ENCODE assay signal across 10 cellular contexts in the genomic region with DNA sequence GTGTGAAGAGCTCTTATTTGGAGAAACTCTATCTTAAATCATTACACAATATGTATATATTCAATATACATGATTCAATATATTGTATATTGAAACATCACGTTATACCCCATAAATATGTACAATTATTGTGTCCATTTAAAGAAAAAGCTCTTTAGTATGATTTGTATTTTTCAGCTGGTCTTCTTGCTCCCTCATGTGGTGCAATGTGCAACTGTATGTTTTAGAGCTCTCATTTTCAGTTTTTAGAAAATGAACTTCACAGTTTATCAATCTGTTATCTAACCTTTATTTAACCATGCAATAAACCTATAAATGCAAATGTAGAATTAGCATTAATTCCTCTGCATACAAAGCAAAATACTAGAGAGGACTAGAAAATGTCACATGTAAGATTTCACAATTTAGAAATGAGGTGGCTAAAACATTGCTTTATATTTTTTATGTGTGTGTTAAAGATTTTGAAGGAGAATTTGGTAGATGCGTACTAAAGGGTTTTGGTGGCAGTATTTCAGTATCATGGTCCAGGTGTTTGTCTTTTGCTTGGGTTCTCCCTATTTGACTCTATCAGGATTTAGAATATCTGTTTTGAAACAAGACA.
A peak's percentile ranks its signal among the peaks of the same experiment; 100 is the strongest.
DNase-seq lines count a peak whose midpoint lies in the region; ATAC-seq, FAIRE-seq and TF ChIP-seq lines count a peak whose summit lies in the region.
"Had no signal": no experiment of that assay in that cellular context is flagged by ENCODE, and none has a peak within 500 bp of the region (broad histone marks: within the 10 kb centered on the region; RNA-seq: fewer than 3 reads in every experiment).

No MANE protein-coding gene starts in this region.

- H3K27ac ChIP-seq in OCI-LY3 (ENCODE audit: low read length), result no peak overlapping the region
- H3K27ac ChIP-seq in thoracic aorta, result no peak overlapping the region

- H3K4me3 Mint-ChIP-seq in activated CD8-positive, alpha-beta T cell treated with anti-CD3 and anti-CD28 coated beads for 36 hours, result no peak overlapping the region
- H3K4me3 Mint-ChIP-seq in activated CD8-positive, alpha-beta T cell treated with anti-CD3 and anti-CD28 coated beads, Interleukin-2, amount 10 ng/mL, durations not matched to agents 7 days and 5 days, result no peak overlapping the region
- H3K4me3 Mint-ChIP-seq: natural killer cell treated with Interleukin-12 subunit alpha and Interleukin-12 subunit beta and Interleukin-15 and Interleukin-18, amount 100 ng/mL, for 72 hours had no signal

- H3K27ac Mint-ChIP-seq in activated CD8-positive, alpha-beta T cell treated with anti-CD3 and anti-CD28 coated beads for 36 hours, result no peak overlapping the region
- no peak overlapping the region for H3K27ac Mint-ChIP-seq in activated CD8-positive, alpha-beta T cell treated with anti-CD3 and anti-CD28 coated beads, Interleukin-2, amount 10 ng/mL, durations not matched to agents 7 days and 5 days
- H3K27ac Mint-ChIP-seq: natural killer cell treated with Interleukin-12 subunit alpha and Interleukin-12 subunit beta and Interleukin-15 and Interleukin-18, amount 100 ng/mL, for 72 hours had no signal

- peaks cover 7% of the 10 kb centered on the region for H3K27me3 Mint-ChIP-seq in activated CD8-positive, alpha-beta T cell treated with anti-CD3 and anti-CD28 coated beads for 36 hours
- no peaks in the 10 kb centered on the region for H3K27me3 Mint-ChIP-seq in activated CD8-positive, alpha-beta T cell treated with anti-CD3 and anti-CD28 coated beads, Interleukin-2, amount 10 ng/mL, durations not matched to agents 7 days and 5 days (ENCODE audit: low read depth)

- no peak overlapping the region for H3K4me2 ChIP-seq in OCI-LY3 (ENCODE audit: low read length)

- H3K9me3 Mint-ChIP-seq in activated CD8-positive, alpha-beta T cell treated with anti-CD3 and anti-CD28 coated beads for 36 hours, result no peaks in the 10 kb centered on the region
- H3K9me3 Mint-ChIP-seq in activated CD8-positive, alpha-beta T cell treated with anti-CD3 and anti-CD28 coated beads, Interleukin-2, amount 10 ng/mL, durations not matched to agents 7 days and 5 days (ENCODE audit: insufficient read depth), result no peaks in the 10 kb centered on the region
- H3K9me3 Mint-ChIP-seq: natural killer cell treated with Interleukin-12 subunit alpha and Interleukin-12 subunit beta and Interleukin-15 and Interleukin-18, amount 100 ng/mL, for 72 hours had no signal

- CTCF ChIA-PET in activated CD8-positive, alpha-beta T cell treated with anti-CD3 and anti-CD28 coated beads for 36 hours (lab: Charles Lee), result interaction anchor here (0.7 to 1.9 kb wide), 5 partner anchors 15 to 737 kb away, joined by 3 to 5 read pairs (median 3); no protein-coding TSS in a partner anchor
- CTCF ChIA-PET in activated CD8-positive, alpha-beta T cell treated with anti-CD3 and anti-CD28 coated beads, Interleukin-2, amount 10 ng/mL, durations not matched to agents 7 days and 5 days (lab: Charles Lee), result interaction anchor here (1.3 to 3.0 kb wide), 5 partner anchors 40 to 455 kb away, joined by 3 to 17 read pairs (median 3); no protein-coding TSS in a partner anchor

- TF ChIP-seq CTCF in activated CD8-positive, alpha-beta T cell treated with anti-CD3 and anti-CD28 coated beads for 36 hours (IDR thresholded peaks at IDR 0.05), result peak; percentile 43
- TF ChIP-seq CTCF in OCI-LY3 (IDR thresholded peaks at IDR 0.05; ENCODE audit: low read depth, low read length) (peak; percentile 86), fibroblast of mammary gland (conservative IDR thresholded peaks at IDR 0.05; ENCODE audit: control insufficient read depth, insufficient read depth, low read depth, low read length) (peak; percentile 84), thoracic aorta (IDR thresholded peaks at IDR 0.05) (peak; percentile 9)

- peaks cover 14% of the 10 kb centered on the region for H3K4me1 ChIP-seq in OCI-LY3 (ENCODE audit: low read length)
- H3K4me1 ChIP-seq in thoracic aorta (ENCODE audit: control insufficient read depth in 1 of 2, low read depth in 2 of 2), result peaks cover 0 to 5% of the 10 kb centered on the region in 2 donors

- H3K4me1 Mint-ChIP-seq in activated CD8-positive, alpha-beta T cell treated with anti-CD3 and anti-CD28 coated beads for 36 hours (ENCODE audit: low read depth), result no peaks in the 10 kb centered on the region
- peaks cover 7% of the 10 kb centered on the region for H3K4me1 Mint-ChIP-seq in activated CD8-positive, alpha-beta T cell treated with anti-CD3 and anti-CD28 coated beads, Interleukin-2, amount 10 ng/mL, durations not matched to agents 7 days and 5 days (ENCODE audit: low read depth)

- no peak for ATAC-seq in activated CD8-positive, alpha-beta T cell treated with anti-CD3 and anti-CD28 coated beads for 36 hours
- no peak for ATAC-seq in activated CD8-positive, alpha-beta T cell treated with anti-CD3 and anti-CD28 coated beads, Interleukin-2, amount 10 ng/mL, durations not matched to agents 7 days and 5 days
- no peak for ATAC-seq in thoracic aorta (ENCODE audit: insufficient number of reproducible peaks, low FRiP score, low read depth)
- ATAC-seq: natural killer cell treated with Interleukin-12 subunit alpha and Interleukin-12 subunit beta and Interleukin-15 and Interleukin-18, amount 100 ng/mL, for 72 hours had no signal

- DNase-seq in activated CD8-positive, alpha-beta T cell treated with anti-CD3 and anti-CD28 coated beads for 36 hours, result no peak
- no peak for DNase-seq in activated CD8-positive, alpha-beta T cell treated with anti-CD3 and anti-CD28 coated beads, Interleukin-2, amount 10 ng/mL, durations not matched to agents 7 days and 5 days
- DNase-seq in fibroblast of mammary gland (ENCODE audit: low read depth) (peak; percentile 63), thoracic aorta (ENCODE audit: low spot score) (no peak), GM12891 (ENCODE audit: insufficient read length, low spot score) (no peak), AG20443 (ENCODE audit: low spot score) (no peak), NCI-H446 treated with DMSO at 0.1 percent for 48 hours (lab: John Stamatoyannopoulos, UW) (no peak)
- DNase-seq: activated CD4-positive, alpha-beta T cell treated with anti-CD3 and anti-CD28 coated beads for 4 hours had no signal

- H3K27me3 ChIP-seq in OCI-LY3 (ENCODE audit: low read depth, low read length) (no peaks in the 10 kb centered on the region; the same call in 1 of the 2 replicates), thoracic aorta (replicated peaks; ENCODE audit: insufficient read depth) (no peaks in the 10 kb centered on the region)

- no peaks in the 10 kb centered on the region for H4K20me1 ChIP-seq in OCI-LY3 (ENCODE audit: insufficient read depth, low read length)

- no peaks in the 10 kb centered on the region for H3K36me3 Mint-ChIP-seq in activated CD8-positive, alpha-beta T cell treated with anti-CD3 and anti-CD28 coated beads for 36 hours (ENCODE audit: low read depth)
- H3K36me3 Mint-ChIP-seq in activated CD8-positive, alpha-beta T cell treated with anti-CD3 and anti-CD28 coated beads, Interleukin-2, amount 10 ng/mL, durations not matched to agents 7 days and 5 days (ENCODE audit: low read depth), result no peaks in the 10 kb centered on the region
- H3K36me3 Mint-ChIP-seq: natural killer cell treated with Interleukin-12 subunit alpha and Interleukin-12 subunit beta and Interleukin-15 and Interleukin-18, amount 100 ng/mL, for 72 hours had no signal

- POLR2A ChIA-PET in activated CD8-positive, alpha-beta T cell treated with anti-CD3 and anti-CD28 coated beads for 36 hours (lab: Charles Lee), result no interaction called here
- POLR2A ChIA-PET in activated CD8-positive, alpha-beta T cell treated with anti-CD3 and anti-CD28 coated beads, Interleukin-2, amount 10 ng/mL, durations not matched to agents 7 days and 5 days (lab: Charles Lee), result no interaction called here

- H3K9me3 ChIP-seq in OCI-LY3 (ENCODE audit: insufficient read depth, low read length) (no peaks in the 10 kb centered on the region), thoracic aorta (no peaks in the 10 kb centered on the region)

- H2AFZ ChIP-seq in OCI-LY3 (ENCODE audit: low read depth, low read length), result no peak overlapping the region

- H3K4me3 ChIP-seq in OCI-LY3 (ENCODE audit: low read length) (no peak overlapping the region), fibroblast of mammary gland (ENCODE audit: control insufficient read depth, low read depth, low read length) (no peak overlapping the region), thoracic aorta (no peak overlapping the region)

- no peak for TF ChIP-seq POLR2A in GM12891 (IDR thresholded peaks at IDR 0.05; ENCODE audit: low read depth, low read length)

- intact Hi-C loops in activated CD8-positive, alpha-beta T cell treated with anti-CD3 and anti-CD28 coated beads for 36 hours (cut with micrococcal nuclease), result no loop called here

- no peak for FAIRE-seq in GM12891 (lab: Jason Lieb, UNC)

- H3K36me3 ChIP-seq in OCI-LY3 (replicated peaks; ENCODE audit: low read depth, low read length), result no peaks in the 10 kb centered on the region
- no peaks in the 10 kb centered on the region for H3K36me3 ChIP-seq in thoracic aorta

- no peak overlapping the region for H3K9ac ChIP-seq in OCI-LY3 (ENCODE audit: low read length)

- no peaks in the 10 kb centered on the region for H3K79me2 ChIP-seq in OCI-LY3 (ENCODE audit: low read length)

TF ChIP-seq in GM12891, 5 proteins besides CTCF, POLR2A, EP300 and RAD21:
- no peak for TF ChIP-seq POLR2AphosphoS5 (IDR thresholded peaks at IDR 0.05; ENCODE audit: low read depth, low read length)
- TF ChIP-seq SPI1 (IDR thresholded peaks at IDR 0.05; ENCODE audit: low read depth, low read length), result no peak
- TF ChIP-seq POU2F2 (IDR thresholded peaks at IDR 0.05; ENCODE audit: low read depth, low read length), result no peak
- TF ChIP-seq PAX5 (IDR thresholded peaks at IDR 0.05; ENCODE audit: insufficient read depth, low read length, severe bottlenecking), result no peak
- TF ChIP-seq TAF1 (IDR thresholded peaks at IDR 0.05; ENCODE audit: low read depth, low read length), result no peak

Comparison
In these comparisons a context has a peak if more than half of its experiments do, and no peak if none do; other contexts are left out.
1. CTCF ChIP-seq: peak in every context shown above with its lines; median percentile 86 in OCI-LY3; 84 in fibroblast of mammary gland; 43 in activated CD8-positive, alpha-beta T cell treated with anti-CD3 and anti-CD28 coated beads for 36 hours; 9 in thoracic aorta.